ENCODE assay signal across 8 cellular contexts in genomic region chr15:41492597-41493204, GRCh38. TPM values are rescaled to one million over a fixed set of nuclear protein-coding genes. Genes with fewer than 3 reads are reported as not detected.
A peak's percentile ranks its signal among the peaks of the same experiment; 100 is the strongest.
DNase-seq lines count a peak whose midpoint lies in the region; ATAC-seq, FAIRE-seq and TF ChIP-seq lines count a peak whose summit lies in the region.

No MANE protein-coding gene starts in this region.

- CTCF ChIA-PET in HepG2 (lab: Yijun Ruan, JAX; ENCODE audit: low intra/inter-chr PET ratio, low total read pairs) = no interaction called here

- no peak for FAIRE-seq in HepG2 (lab: Jason Lieb, UNC)

- BruUV-seq in HepG2 (replicated peaks; lab: Mats Ljungman, UMichigan) = TSS peak; percentile 54

- no peaks in the 10 kb centered on the region for H3K9me3 Mint-ChIP-seq in activated naive CD4-positive, alpha-beta T cell treated with anti-CD3 and anti-CD28 coated beads, Interleukin-2, amount 50 U/mL, for 24 hours
- peaks cover 4% of the 10 kb centered on the region for H3K9me3 Mint-ChIP-seq in activated T-helper 2 cell treated with anti-CD3 and anti-CD28 coated beads, Interferon-gamma antibody, Interleukin-2, Interleukin-4, amounts not matched to agents 10 μg/mL and 5 μg/mL and 100 μg/mL, durations not matched to agents 14 hours and 24 hours and 36 hours

- no peaks in the 10 kb centered on the region; a peak in 1 of 5 replicates for H3K36me3 ChIP-seq in HepG2 (replicated peaks in 1 of 2; ENCODE audit: control insufficient read depth in 1 of 2, insufficient read depth in 2 of 2, low read length in 2 of 2)
- H3K36me3 ChIP-seq in upper lobe of right lung = no peaks in the 10 kb centered on the region

- peak overlapping the region; percentile 94 for H3K4me2 ChIP-seq in HepG2 (ENCODE audit: low read depth, low read length)

- DNase-seq in activated naive CD4-positive, alpha-beta T cell (lab: John Stamatoyannopoulos, UW) = no peak
- no peak for DNase-seq in activated T-helper 2 cell treated with anti-CD3 and anti-CD28 coated beads, Interferon-gamma antibody, Interleukin-2, Interleukin-4, amounts not matched to agents 10 μg/mL and 5 μg/mL and 100 μg/mL, durations not matched to agents 14 hours and 24 hours and 36 hours (ENCODE audit: low spot score)
- no peak for DNase-seq in HepG2 (ENCODE audit: low spot score)
- DNase-seq in upper lobe of right lung = no peak
- no peak for DNase-seq in cortex of kidney (lab: John Stamatoyannopoulos, UW)
- no peak for DNase-seq in NCI-H1436 treated with DMSO at 0.1 percent for 48 hours (lab: John Stamatoyannopoulos, UW)

- H3K4me3 Mint-ChIP-seq in activated naive CD4-positive, alpha-beta T cell treated with anti-CD3 and anti-CD28 coated beads, Interleukin-2, amount 50 U/mL, for 24 hours = peak overlapping the region; percentile 88
- H3K4me3 Mint-ChIP-seq in activated T-helper 2 cell treated with anti-CD3 and anti-CD28 coated beads, Interferon-gamma antibody, Interleukin-2, Interleukin-4, amounts not matched to agents 10 μg/mL and 5 μg/mL and 100 μg/mL, durations not matched to agents 14 hours and 24 hours and 36 hours (ENCODE audit: low read depth) = peak overlapping the region; percentile 80

- peak overlapping the region; percentile 70 for H3K27ac Mint-ChIP-seq in activated naive CD4-positive, alpha-beta T cell treated with anti-CD3 and anti-CD28 coated beads, Interleukin-2, amount 50 U/mL, for 24 hours
- peak overlapping the region; percentile 63 for H3K27ac Mint-ChIP-seq in activated T-helper 2 cell treated with anti-CD3 and anti-CD28 coated beads, Interferon-gamma antibody, Interleukin-2, Interleukin-4, amounts not matched to agents 10 μg/mL and 5 μg/mL and 100 μg/mL, durations not matched to agents 14 hours and 24 hours and 36 hours

- no peak for TF ChIP-seq POLR2A in HepG2 (IDR thresholded peaks at IDR 0.05; ENCODE audit: insufficient read depth in 1 of 2, low read depth in 2 of 2, low read length in 2 of 2)

- H3K9me3 ChIP-seq in HepG2 (ENCODE audit: low read length) (no peaks in the 10 kb centered on the region), upper lobe of right lung (no peaks in the 10 kb centered on the region)

- in situ Hi-C loops in HepG2 (cut with HindIII; ENCODE audit: extremely low pct_ligation_motif_present, low pct_unique_long_range_greater_than_20kb) = no loop called here

- TF ChIP-seq CTCF in HepG2 (CRISPR knock-in tag; IDR thresholded peaks at IDR 0.05) (0 out of 2 replicates have a peak, but pooled peaks have one; percentile 11), upper lobe of right lung (IDR thresholded peaks at IDR 0.05) (no peak)

- H3K27ac ChIP-seq in HepG2 (ENCODE audit: extremely low read length, insufficient read depth, low read length) (peak overlapping the region; percentile 97), upper lobe of right lung (no peak overlapping the region)

- peaks cover 22% of the 10 kb centered on the region for H3K4me1 Mint-ChIP-seq in activated naive CD4-positive, alpha-beta T cell treated with anti-CD3 and anti-CD28 coated beads, Interleukin-2, amount 50 U/mL, for 24 hours
- H3K4me1 Mint-ChIP-seq in activated T-helper 2 cell treated with anti-CD3 and anti-CD28 coated beads, Interferon-gamma antibody, Interleukin-2, Interleukin-4, amounts not matched to agents 10 μg/mL and 5 μg/mL and 100 μg/mL, durations not matched to agents 14 hours and 24 hours and 36 hours (ENCODE audit: low read depth) = peaks cover 38% of the 10 kb centered on the region

- no peaks in the 10 kb centered on the region for H4K20me1 ChIP-seq in HepG2 (ENCODE audit: insufficient read depth, low read length)

- POLR2A ChIA-PET in HepG2 (lab: Yijun Ruan, JAX) = interaction anchor here (0.6 to 1.9 kb wide), 15 partner anchors 9 to 128 kb away, joined by 3 to 15 read pairs (median 5); partner anchors contain the start of gene RPAP1

- H2AFZ ChIP-seq in HepG2 (ENCODE audit: low read length) = peak overlapping the region; percentile 8

- WGBS in HepG2 (ENCODE audit: low lambda C conversion rate) = 18% methylated on average over 8 of the region's 15 CpGs

- ATAC-seq in HepG2 (no peak), upper lobe of right lung (no peak), HG03108 (IDR thresholded peaks at IDR 0.05; ENCODE audit: unreplicated experiment) (no peak)

- H3K4me1 ChIP-seq in HepG2 (ENCODE audit: insufficient read depth, low read length) (peaks cover 29% of the 10 kb centered on the region), upper lobe of right lung (peaks cover 29% of the 10 kb centered on the region)

- H3K27me3 ChIP-seq in HepG2 (ENCODE audit: control insufficient read depth in 1 of 2, insufficient read depth in 2 of 2, low read length in 2 of 2) = no peaks in the 10 kb centered on the region
- peaks cover 51% of the 10 kb centered on the region for H3K27me3 ChIP-seq in upper lobe of right lung

- H3K4me3 ChIP-seq in HepG2 (replicated peaks in 1 of 3; ENCODE audit: insufficient read depth in 1 of 3, low read depth in 2 of 3, low read length in 3 of 3) (peak overlapping the region; percentile 58 to 85 (median 78); a peak in 5 of 6 replicates), upper lobe of right lung (peak overlapping the region; percentile 80)

- no peak for TF ChIP-seq RAD21 in HepG2 (CRISPR knock-in tag; IDR thresholded peaks at IDR 0.05)

- intact Hi-C loops in activated T-helper 2 cell treated with anti-CD3 and anti-CD28 coated beads, Interferon-gamma antibody, Interleukin-2, Interleukin-4, amounts not matched to agents 10 μg/mL and 5 μg/mL and 100 μg/mL, durations not matched to agents 14 hours and 24 hours and 36 hours (cut with micrococcal nuclease) = loop anchor here (1.0 to 5.0 kb wide), 5 partner anchors 66 to 780 kb away; partner anchors contain the start of genes EHD4, GANC, TMEM87A and VPS39
- intact Hi-C loops in HepG2 (cut with micrococcal nuclease; ENCODE audit: unreplicated experiment) (loop anchor here (2.0 to 5.0 kb wide), 2 partner anchors 130 to 210 kb away; no protein-coding TSS in a partner anchor), upper lobe of right lung (cut with DNase I) (no loop called here)

- H3K79me2 ChIP-seq in HepG2 (ENCODE audit: insufficient read depth, low read length) = peaks cover 32% of the 10 kb centered on the region

- no peaks in the 10 kb centered on the region for H3K36me3 Mint-ChIP-seq in activated naive CD4-positive, alpha-beta T cell treated with anti-CD3 and anti-CD28 coated beads, Interleukin-2, amount 50 U/mL, for 24 hours
- peaks cover 6% of the 10 kb centered on the region for H3K36me3 Mint-ChIP-seq in activated T-helper 2 cell treated with anti-CD3 and anti-CD28 coated beads, Interferon-gamma antibody, Interleukin-2, Interleukin-4, amounts not matched to agents 10 μg/mL and 5 μg/mL and 100 μg/mL, durations not matched to agents 14 hours and 24 hours and 36 hours (ENCODE audit: low read depth)

- no peak for TF ChIP-seq EP300 in HepG2 (IDR thresholded peaks at IDR 0.05; ENCODE audit: low read depth in 2 of 2, low read length in 2 of 2)
- no peak for TF ChIP-seq EP300 in HepG2 (CRISPR knock-in tag; IDR thresholded peaks at IDR 0.05; ENCODE audit: borderline replicate concordance)

- H3K9ac ChIP-seq in HepG2 (ENCODE audit: insufficient read depth, low read depth, low read length) = peak overlapping the region; percentile 86

- peaks cover 13% of the 10 kb centered on the region for H3K27me3 Mint-ChIP-seq in activated naive CD4-positive, alpha-beta T cell treated with anti-CD3 and anti-CD28 coated beads, Interleukin-2, amount 50 U/mL, for 24 hours
- peaks cover 18% of the 10 kb centered on the region for H3K27me3 Mint-ChIP-seq in activated T-helper 2 cell treated with anti-CD3 and anti-CD28 coated beads, Interferon-gamma antibody, Interleukin-2, Interleukin-4, amounts not matched to agents 10 μg/mL and 5 μg/mL and 100 μg/mL, durations not matched to agents 14 hours and 24 hours and 36 hours (ENCODE audit: low read depth)

RNA-seq across cellular contexts. Expression of gene ITPKA, which starts 1.0 kb away (rescaled TPM):
- 4.7 and 5.7 TPM in 2 replicates for total RNA-seq in activated T-helper 2 cell treated with anti-CD3 and anti-CD28 coated beads, Interferon-gamma antibody, Interleukin-2, Interleukin-4, amounts not matched to agents 10 μg/mL and 5 μg/mL and 100 μg/mL, durations not matched to agents 14 hours and 24 hours and 36 hours
- total RNA-seq in HepG2 (2016; rRNA removed; fragmentation: Illumina TruSeq; extraction: Trizol) (29.7 and 41.3 TPM in 2 replicates), upper lobe of right lung (0.67 TPM)
- 18.2 and 21.9 TPM in 2 replicates for total RNA-seq in HepG2 (2016; cell fraction: cytosol; rRNA removed; fragmentation: Illumina TruSeq; extraction: Trizol; ENCODE audit: low read depth)
- 29.5 and 42.6 TPM in 2 replicates for total RNA-seq in HepG2 (2016; cell fraction: insoluble cytoplasmic fraction; rRNA removed; fragmentation: Illumina TruSeq; extraction: Trizol)
- total RNA-seq in HepG2 (2016; cell fraction: membrane; rRNA removed; fragmentation: Illumina TruSeq; extraction: Trizol) = 35.6 and 37.8 TPM in 2 replicates
- 20.4 and 24.5 TPM in 2 replicates for total RNA-seq in HepG2 (2016; cell fraction: nucleus; rRNA removed; fragmentation: Illumina TruSeq; extraction: Trizol)
- 13.2 and 16.4 TPM in 2 replicates for polyA plus RNA-seq in HepG2 (2011; rRNA removed)
- 16.8 and 21.5 TPM in 2 replicates for polyA plus RNA-seq in HepG2 (2011; cell fraction: cytosol; rRNA removed)
- 31.6 and 37.7 TPM in 2 replicates for polyA plus RNA-seq in HepG2 (2011; cell fraction: nucleus; rRNA removed)
- polyA plus RNA-seq in HepG2 (2012) = 11.4 and 12.0 TPM in 2 replicates
- 20.8 and 23.5 TPM in 2 replicates for polyA plus RNA-seq in HepG2 (2016; cell fraction: cytosol; fragmentation: Illumina TruSeq; extraction: Trizol; ENCODE audit: low read depth)
- polyA plus RNA-seq in HepG2 (2016; cell fraction: insoluble cytoplasmic fraction; fragmentation: Illumina TruSeq; extraction: Trizol; ENCODE audit: low read depth) = 34.6 and 34.9 TPM in 2 replicates
- polyA plus RNA-seq in HepG2 (2016; cell fraction: membrane; fragmentation: Illumina TruSeq; extraction: Trizol; ENCODE audit: low read depth) = 30.1 and 33.1 TPM in 2 replicates
- polyA plus RNA-seq in HepG2 (2016; cell fraction: nucleus; fragmentation: Illumina TruSeq; extraction: Trizol; ENCODE audit: insufficient read depth, low read depth) = 50.2 and 55.6 TPM in 2 replicates
- 1.6 and 25.3 TPM in 2 replicates for polyA minus RNA-seq in HepG2 (2011; rRNA and poly(A)+ RNA removed; ENCODE audit: low replicate concordance)
- polyA minus RNA-seq in HepG2 (2011; cell fraction: cytosol; rRNA and poly(A)+ RNA removed) = 14.9 and 16.9 TPM in 2 replicates
- 6.8 and 9.9 TPM in 2 replicates for polyA minus RNA-seq in HepG2 (2011; cell fraction: nucleus; rRNA and poly(A)+ RNA removed)

RNA-seq across cellular contexts. Expression of gene LTK, which starts 20.9 kb away (rescaled TPM):
- 0.18 and 0.25 TPM in 2 replicates for total RNA-seq in activated T-helper 2 cell treated with anti-CD3 and anti-CD28 coated beads, Interferon-gamma antibody, Interleukin-2, Interleukin-4, amounts not matched to agents 10 μg/mL and 5 μg/mL and 100 μg/mL, durations not matched to agents 14 hours and 24 hours and 36 hours
- total RNA-seq in HepG2 (2016; rRNA removed; fragmentation: Illumina TruSeq; extraction: Trizol) = not detected in 2 replicates
- total RNA-seq in HepG2 (2016; cell fraction: cytosol; rRNA removed; fragmentation: Illumina TruSeq; extraction: Trizol; ENCODE audit: low read depth) = not detected in 2 replicates
- not detected in 2 replicates for total RNA-seq in HepG2 (2016; cell fraction: insoluble cytoplasmic fraction; rRNA removed; fragmentation: Illumina TruSeq; extraction: Trizol)
- not detected in 2 replicates for total RNA-seq in HepG2 (2016; cell fraction: membrane; rRNA removed; fragmentation: Illumina TruSeq; extraction: Trizol)
- total RNA-seq in HepG2 (2016; cell fraction: nucleus; rRNA removed; fragmentation: Illumina TruSeq; extraction: Trizol) = 0.12 TPM in 1 of 2 replicates, not detected in the other
- polyA plus RNA-seq in HepG2 (2011; rRNA removed) = 0.01 and 0.05 TPM in 2 replicates
- 0.05 TPM in 1 of 2 replicates, not detected in the other for polyA plus RNA-seq in HepG2 (2011; cell fraction: cytosol; rRNA removed)
- polyA plus RNA-seq in HepG2 (2011; cell fraction: nucleus; rRNA removed) = 0.63 and 0.68 TPM in 2 replicates
- polyA plus RNA-seq in HepG2 (2012) = 0.19 TPM in 1 of 2 replicates, not detected in the other
- polyA plus RNA-seq in HepG2 (2016; cell fraction: cytosol; fragmentation: Illumina TruSeq; extraction: Trizol; ENCODE audit: low read depth) = not detected in 2 replicates
- polyA plus RNA-seq in HepG2 (2016; cell fraction: insoluble cytoplasmic fraction; fragmentation: Illumina TruSeq; extraction: Trizol; ENCODE audit: low read depth) = not detected in 2 replicates
- not detected in 2 replicates for polyA plus RNA-seq in HepG2 (2016; cell fraction: membrane; fragmentation: Illumina TruSeq; extraction: Trizol; ENCODE audit: low read depth)
- polyA plus RNA-seq in HepG2 (2016; cell fraction: nucleus; fragmentation: Illumina TruSeq; extraction: Trizol; ENCODE audit: insufficient read depth, low read depth) = not detected in 2 replicates
- polyA minus RNA-seq in HepG2 (2011; rRNA and poly(A)+ RNA removed; ENCODE audit: low replicate concordance) = 0.37 TPM in 1 of 2 replicates, not detected in the other
- not detected in 2 replicates for polyA minus RNA-seq in HepG2 (2011; cell fraction: cytosol; rRNA and poly(A)+ RNA removed)
- not detected in 2 replicates for polyA minus RNA-seq in HepG2 (2011; cell fraction: nucleus; rRNA and poly(A)+ RNA removed)
- total RNA-seq in upper lobe of right lung = 15.1 TPM

RNA-seq across cellular contexts. Expression of gene RPAP1, which starts 51.4 kb away (rescaled TPM):
- total RNA-seq in activated T-helper 2 cell treated with anti-CD3 and anti-CD28 coated beads, Interferon-gamma antibody, Interleukin-2, Interleukin-4, amounts not matched to agents 10 μg/mL and 5 μg/mL and 100 μg/mL, durations not matched to agents 14 hours and 24 hours and 36 hours = 60.1 and 66.6 TPM in 2 replicates
- total RNA-seq in HepG2 (2016; rRNA removed; fragmentation: Illumina TruSeq; extraction: Trizol) (20.6 and 28.1 TPM in 2 replicates), upper lobe of right lung (24.9 TPM)
- 2.9 and 4.8 TPM in 2 replicates for total RNA-seq in HepG2 (2016; cell fraction: cytosol; rRNA removed; fragmentation: Illumina TruSeq; extraction: Trizol; ENCODE audit: low read depth)
- total RNA-seq in HepG2 (2016; cell fraction: insoluble cytoplasmic fraction; rRNA removed; fragmentation: Illumina TruSeq; extraction: Trizol) = 19.4 and 24.9 TPM in 2 replicates
- total RNA-seq in HepG2 (2016; cell fraction: membrane; rRNA removed; fragmentation: Illumina TruSeq; extraction: Trizol) = 7.5 and 9.5 TPM in 2 replicates
- total RNA-seq in HepG2 (2016; cell fraction: nucleus; rRNA removed; fragmentation: Illumina TruSeq; extraction: Trizol) = 20.1 and 24.6 TPM in 2 replicates
- 15.1 and 16.2 TPM in 2 replicates for polyA plus RNA-seq in HepG2 (2011; rRNA removed)
- 7.0 and 9.8 TPM in 2 replicates for polyA plus RNA-seq in HepG2 (2011; cell fraction: cytosol; rRNA removed)
- 56.6 and 66.8 TPM in 2 replicates for polyA plus RNA-seq in HepG2 (2011; cell fraction: nucleus; rRNA removed)
- 26.5 TPM in 2 replicates for polyA plus RNA-seq in HepG2 (2012)
- 2.1 and 2.5 TPM in 2 replicates for polyA plus RNA-seq in HepG2 (2016; cell fraction: cytosol; fragmentation: Illumina TruSeq; extraction: Trizol; ENCODE audit: low read depth)
- polyA plus RNA-seq in HepG2 (2016; cell fraction: insoluble cytoplasmic fraction; fragmentation: Illumina TruSeq; extraction: Trizol; ENCODE audit: low read depth) = 15.7 and 22.2 TPM in 2 replicates
- 3.5 and 5.6 TPM in 2 replicates for polyA plus RNA-seq in HepG2 (2016; cell fraction: membrane; fragmentation: Illumina TruSeq; extraction: Trizol; ENCODE audit: low read depth)
- polyA plus RNA-seq in HepG2 (2016; cell fraction: nucleus; fragmentation: Illumina TruSeq; extraction: Trizol; ENCODE audit: insufficient read depth, low read depth) = 36.5 and 38.9 TPM in 2 replicates
- 24.4 and 46.4 TPM in 2 replicates for polyA minus RNA-seq in HepG2 (2011; rRNA and poly(A)+ RNA removed; ENCODE audit: low replicate concordance)
- 13.8 and 16.5 TPM in 2 replicates for polyA minus RNA-seq in HepG2 (2011; cell fraction: cytosol; rRNA and poly(A)+ RNA removed)
- 27.7 and 30.0 TPM in 2 replicates for polyA minus RNA-seq in HepG2 (2011; cell fraction: nucleus; rRNA and poly(A)+ RNA removed)

Comparison
In these comparisons a context has a peak if more than half of its experiments do, and no peak if none do; other contexts are left out.
1. RNA of gene LTK, which starts 20.9 kb away (total RNA-seq): 15.1 TPM in upper lobe of right lung (single experiment); 0.18 to 0.25 TPM in activated T-helper 2 cell treated with anti-CD3 and anti-CD28 coated beads, Interferon-gamma antibody, Interleukin-2, Interleukin-4, amounts not matched to agents 10 μg/mL and 5 μg/mL and 100 μg/mL, durations not matched to agents 14 hours and 24 hours and 36 hours and 0.12 TPM in HepG2; every median in the first group is over 10 times any median in the second.